ENCODE assay signal across 21 cellular contexts in the genomic region with DNA sequence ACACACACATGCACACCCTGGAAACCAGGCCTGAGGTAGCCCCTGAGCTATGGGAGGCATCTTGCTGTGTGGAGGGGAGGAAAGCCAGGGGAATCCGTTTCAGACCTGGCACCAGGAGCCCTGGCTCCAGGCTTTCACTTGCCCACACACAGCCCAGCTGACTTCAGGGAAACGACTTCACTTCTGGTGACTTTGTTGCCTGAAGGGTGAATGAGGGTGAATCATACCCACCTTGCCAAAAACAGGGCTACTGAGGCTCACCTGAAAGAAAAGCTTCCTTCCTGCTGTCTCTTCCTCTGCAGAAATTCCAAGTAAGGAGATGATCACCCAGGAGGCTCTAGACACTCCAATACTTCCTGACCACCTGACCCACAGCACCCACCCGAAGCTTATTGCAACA.
"Had no signal": no experiment of that assay in that cellular context is flagged by ENCODE, and none has a peak within 500 bp of the region (broad histone marks: within the 10 kb centered on the region; RNA-seq: fewer than 3 reads in every experiment).

No MANE protein-coding gene starts in this region.

- H3K36me3 Mint-ChIP-seq: activated naive CD8-positive, alpha-beta T cell treated with anti-CD3 and anti-CD28 coated beads for 36 hours; immature natural killer cell; memory B cell; natural killer cell treated with Interleukin-12 subunit alpha and Interleukin-12 subunit beta and Interleukin-15 and Interleukin-18, amount 100 ng/mL, for 72 hours had no signal

- H3K27ac Mint-ChIP-seq: activated naive CD8-positive, alpha-beta T cell treated with anti-CD3 and anti-CD28 coated beads for 36 hours; immature natural killer cell; memory B cell; natural killer cell treated with Interleukin-12 subunit alpha and Interleukin-12 subunit beta and Interleukin-15 and Interleukin-18, amount 100 ng/mL, for 72 hours had no signal

- H3K4me3 Mint-ChIP-seq: activated naive CD8-positive, alpha-beta T cell treated with anti-CD3 and anti-CD28 coated beads for 36 hours; immature natural killer cell; memory B cell; natural killer cell treated with Interleukin-12 subunit alpha and Interleukin-12 subunit beta and Interleukin-15 and Interleukin-18, amount 100 ng/mL, for 72 hours had no signal

- H3K36me3 ChIP-seq: pancreas, upper lobe of left lung had no signal

- ATAC-seq: natural killer cell treated with Interleukin-12 subunit alpha and Interleukin-12 subunit beta and Interleukin-15 and Interleukin-18, amount 100 ng/mL, for 72 hours; pancreas; psoas muscle; right cardiac atrium; stimulated activated naive CD8-positive, alpha-beta T cell treated with anti-CD3 and anti-CD28 coated beads, Interleukin-15, Interleukin-2, amounts not matched to agents 100 U/mL and 50 U/mL, for 24 hours had no signal

- H3K9me3 Mint-ChIP-seq: activated naive CD8-positive, alpha-beta T cell treated with anti-CD3 and anti-CD28 coated beads for 36 hours; immature natural killer cell; memory B cell; natural killer cell treated with Interleukin-12 subunit alpha and Interleukin-12 subunit beta and Interleukin-15 and Interleukin-18, amount 100 ng/mL, for 72 hours had no signal

- H3K4me1 Mint-ChIP-seq: memory B cell had no signal

- H3K4me3 ChIP-seq: coronary artery, hepatocyte, pancreas, psoas muscle, upper lobe of left lung had no signal

- DNase-seq: activated CD4-positive, alpha-beta T cell treated with anti-CD3 and anti-CD28 coated beads, Interleukin-2, amount 50 U/mL, for 4 hours; activated naive CD4-positive, alpha-beta T cell treated with Interleukin-2 at 50 U/mL for 16 hours; activated naive CD8-positive, alpha-beta T cell treated with anti-CD3 and anti-CD28 coated beads for 36 hours; activated T-cell treated with anti-CD3 and anti-CD28 coated beads, Interleukin-2, amount 50 U/mL, for 48 hours; cerebellar nuclear complex; glutamatergic neuron; immature natural killer cell; pancreas; psoas muscle; right cardiac atrium; stimulated activated CD4-positive, alpha-beta T cell treated with anti-CD3 and anti-CD28 coated beads, Interleukin-12 subunit alpha, Interleukin-12 subunit beta, amount 100 ng/mL, for 4 hours; stimulated activated CD4-positive, alpha-beta T cell treated with anti-CD3 and anti-CD28 coated beads, Interleukin-4, amount 100 ng/mL, for 4 hours; stimulated activated naive CD8-positive, alpha-beta T cell treated with anti-CD3 and anti-CD28 coated beads, Interleukin-15, Interleukin-2, amounts not matched to agents 100 U/mL and 50 U/mL, for 24 hours; T-helper 9 cell; upper lobe of left lung had no signal

- FAIRE-seq: astrocyte, frontal cortex, pancreas had no signal

- H3K27me3 ChIP-seq: hepatocyte, pancreas, upper lobe of left lung had no signal
